Comparison of ENCODE assay signal across 11 cellular contexts in the genomic region with DNA sequence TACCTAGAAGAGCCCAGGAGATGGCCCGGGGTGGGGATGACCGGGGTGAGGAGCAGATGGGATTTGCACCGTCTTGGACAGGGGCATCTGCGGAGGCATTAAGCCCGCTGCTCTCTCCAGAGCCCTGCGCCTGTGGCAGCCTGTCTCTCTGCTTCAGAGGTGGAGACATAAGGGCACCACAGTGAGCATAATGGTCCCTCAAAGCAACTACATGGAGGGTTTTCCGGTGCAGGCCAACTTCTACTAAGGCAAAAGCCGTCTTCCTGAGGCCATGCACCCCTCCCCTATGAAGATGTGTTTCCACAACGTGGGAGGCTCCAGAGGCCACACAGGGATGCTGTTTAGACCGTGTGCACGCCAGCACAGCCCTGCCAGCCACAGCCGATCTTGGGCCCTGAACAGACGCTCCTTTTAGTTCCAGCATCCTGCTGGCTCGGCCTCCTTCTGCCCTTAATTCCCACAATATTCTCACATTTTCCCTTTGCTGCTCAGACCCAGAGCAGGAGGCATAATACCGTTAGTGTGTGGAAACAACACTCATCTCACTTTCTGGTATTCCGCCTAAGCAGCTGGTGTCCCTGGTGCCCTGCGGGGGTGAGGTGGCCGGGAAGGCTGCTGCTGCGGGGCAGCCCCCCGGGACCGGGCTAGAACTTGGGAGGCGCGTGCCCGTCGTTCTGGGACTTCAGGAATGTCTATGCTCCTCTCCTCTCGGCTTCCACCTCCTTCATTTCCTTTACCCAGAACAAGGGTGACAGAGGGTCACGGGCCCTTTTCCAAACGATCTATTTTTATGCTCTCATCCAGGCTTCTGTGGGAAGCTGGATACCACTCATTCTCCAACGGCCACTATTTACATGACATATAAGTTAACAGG.
DNase-seq lines count a peak whose midpoint lies in the region; ATAC-seq and TF ChIP-seq lines count a peak whose summit lies in the region.
"Had no signal": no experiment of that assay in that cellular context is flagged by ENCODE, and none has a peak within 500 bp of the region (broad histone marks: within the 10 kb centered on the region; RNA-seq: fewer than 3 reads in every experiment).

No MANE protein-coding gene starts in this region.

- no peak overlapping the region for H2AFZ ChIP-seq in neural progenitor cell (replicated peaks)

- no peaks in the 10 kb centered on the region for H3K36me3 Mint-ChIP-seq in T-helper 2 cell treated with Interferon-gamma antibody and Interleukin-4, amounts not matched to agents 5 μg/mL and 100 μg/mL, for 36 hours (ENCODE audit: low read depth)
- H3K36me3 Mint-ChIP-seq in neural progenitor cell: peaks cover 19% of the 10 kb centered on the region

- H3K4me3 ChIP-seq in neural progenitor cell (no peak overlapping the region), aorta (ENCODE audit: low read length in 2 of 2) (no peak overlapping the region)

- no peaks in the 10 kb centered on the region for H3K9me3 ChIP-seq in neural progenitor cell (ENCODE audit: low read depth)
- H3K9me3 ChIP-seq in aorta (ENCODE audit: control insufficient read depth, low read length): no peaks in the 10 kb centered on the region

- no peak overlapping the region for H3K4me2 ChIP-seq in neural progenitor cell
- H3K4me2 ChIP-seq: KMS-11 had no signal

- intact Hi-C loops in aorta (cut with DNase I): no loop called here

- H3K27me3 Mint-ChIP-seq in T-helper 2 cell treated with Interferon-gamma antibody and Interleukin-4, amounts not matched to agents 5 μg/mL and 100 μg/mL, for 36 hours (ENCODE audit: low read depth): no peaks in the 10 kb centered on the region
- H3K27me3 Mint-ChIP-seq in neural progenitor cell (ENCODE audit: insufficient read depth, low read depth): peaks cover 2% of the 10 kb centered on the region

- H3K4me1 Mint-ChIP-seq in T-helper 2 cell treated with Interferon-gamma antibody and Interleukin-4, amounts not matched to agents 5 μg/mL and 100 μg/mL, for 36 hours (ENCODE audit: low read depth): peaks cover 9% of the 10 kb centered on the region
- peaks cover 38% of the 10 kb centered on the region for H3K4me1 Mint-ChIP-seq in neural progenitor cell

- H3K9ac ChIP-seq in neural progenitor cell: no peak overlapping the region
- H3K9ac ChIP-seq: KMS-11 had no signal

- ATAC-seq in aorta (ENCODE audit: low FRiP score) (peak; percentile 49), GM21390 (IDR thresholded peaks at IDR 0.05; ENCODE audit: unreplicated experiment) (no peak)

- H3K36me3 ChIP-seq in neural progenitor cell (no peaks in the 10 kb centered on the region), aorta (ENCODE audit: control insufficient read depth in 1 of 2, insufficient read depth in 2 of 2, low read length in 1 of 2) (peaks cover 0 to 4% of the 10 kb centered on the region in 2 donors)

- H3K9me3 Mint-ChIP-seq in T-helper 2 cell treated with Interferon-gamma antibody and Interleukin-4, amounts not matched to agents 5 μg/mL and 100 μg/mL, for 36 hours: peaks cover 6% of the 10 kb centered on the region
- H3K9me3 Mint-ChIP-seq in neural progenitor cell: peaks cover 2% of the 10 kb centered on the region

- WGBS in aorta, 2 donors: 23 to 25% methylated on average over 28 to 29 of the region's 29 CpGs

- DNase-seq in T-helper 2 cell treated with Interferon-gamma antibody and Interleukin-4, amounts not matched to agents 5 μg/mL and 100 μg/mL, for 36 hours (ENCODE audit: low spot score): no peak
- no peak for DNase-seq in T-helper 2 cell
- peak; percentile 83 for DNase-seq in fibroblast of peridontal ligament (ENCODE audit: extremely low read depth)
- no peak for DNase-seq in neural progenitor cell (ENCODE audit: low spot score)
- DNase-seq in aorta: peak; percentile 62 to 82
- DNase-seq in MV-4-11 (lab: John Stamatoyannopoulos, UW): no peak
- no peak for DNase-seq in activated CD4-positive, alpha-beta T cell treated with anti-CD3 and anti-CD28 coated beads, Interleukin-2, amount 50 U/mL, for 48 hours
- DNase-seq: activated CD8-positive, alpha-beta memory T cell treated with anti-CD3 and anti-CD28 coated beads for 24 hours had no signal

- H3F3A ChIP-seq in neural progenitor cell (ENCODE audit: low read depth): no peaks in the 10 kb centered on the region

- H3K27me3 ChIP-seq in neural progenitor cell (no peaks in the 10 kb centered on the region), aorta (ENCODE audit: control insufficient read depth in 1 of 2, insufficient read depth in 2 of 2, low read length in 1 of 2) (no peaks in the 10 kb centered on the region)

- no peak overlapping the region for H3K4me3 Mint-ChIP-seq in T-helper 2 cell treated with Interferon-gamma antibody and Interleukin-4, amounts not matched to agents 5 μg/mL and 100 μg/mL, for 36 hours
- H3K4me3 Mint-ChIP-seq in neural progenitor cell: no peak overlapping the region
- H3K4me3 Mint-ChIP-seq: stimulated activated naive CD8-positive, alpha-beta T cell treated with anti-CD3 and anti-CD28 coated beads, Interleukin-15, Interleukin-2, amounts not matched to agents 100 ng/mL and 50 ng/mL, for 24 hours had no signal

- peaks cover 13% of the 10 kb centered on the region for H3K4me1 ChIP-seq in neural progenitor cell
- peaks cover 2 to 9% of the 10 kb centered on the region in 2 donors for H3K4me1 ChIP-seq in aorta (ENCODE audit: control insufficient read depth in 1 of 2, insufficient read depth in 2 of 2, low read length in 2 of 2)

- TF ChIP-seq CTCF in neural progenitor cell (IDR thresholded peaks at IDR 0.05): no peak

- no peak overlapping the region for H3K27ac ChIP-seq in neural progenitor cell
- peak overlapping the region; percentile 37 to 81 for H3K27ac ChIP-seq in aorta (ENCODE audit: low read depth in 1 of 2, low read length in 2 of 2)
- H3K27ac ChIP-seq: KMS-11 had no signal

- peak overlapping the region; percentile 52 for H3K27ac Mint-ChIP-seq in T-helper 2 cell treated with Interferon-gamma antibody and Interleukin-4, amounts not matched to agents 5 μg/mL and 100 μg/mL, for 36 hours
- peak overlapping the region; percentile 85 for H3K27ac Mint-ChIP-seq in neural progenitor cell
- H3K27ac Mint-ChIP-seq: stimulated activated naive CD8-positive, alpha-beta T cell treated with anti-CD3 and anti-CD28 coated beads, Interleukin-15, Interleukin-2, amounts not matched to agents 100 ng/mL and 50 ng/mL, for 24 hours had no signal

- no peaks in the 10 kb centered on the region for H4K20me1 ChIP-seq in neural progenitor cell (ENCODE audit: low read depth)

- no peaks in the 10 kb centered on the region for H3K79me2 ChIP-seq in neural progenitor cell (ENCODE audit: low read depth)

Comparison
In these comparisons a context has a peak if more than half of its experiments do, and no peak if none do; other contexts are left out.
1. DNase-seq: peak in fibroblast of peridontal ligament (single experiment) and aorta (2 of 2); none in T-helper 2 cell treated with Interferon-gamma antibody and Interleukin-4, amounts not matched to agents 5 μg/mL and 100 μg/mL, for 36 hours (single experiment), T-helper 2 cell (0 of 5), neural progenitor cell (single experiment), MV-4-11 (single experiment) and activated CD4-positive, alpha-beta T cell treated with anti-CD3 and anti-CD28 coated beads, Interleukin-2, amount 50 U/mL, for 48 hours (0 of 2).